In the genomic region with DNA sequence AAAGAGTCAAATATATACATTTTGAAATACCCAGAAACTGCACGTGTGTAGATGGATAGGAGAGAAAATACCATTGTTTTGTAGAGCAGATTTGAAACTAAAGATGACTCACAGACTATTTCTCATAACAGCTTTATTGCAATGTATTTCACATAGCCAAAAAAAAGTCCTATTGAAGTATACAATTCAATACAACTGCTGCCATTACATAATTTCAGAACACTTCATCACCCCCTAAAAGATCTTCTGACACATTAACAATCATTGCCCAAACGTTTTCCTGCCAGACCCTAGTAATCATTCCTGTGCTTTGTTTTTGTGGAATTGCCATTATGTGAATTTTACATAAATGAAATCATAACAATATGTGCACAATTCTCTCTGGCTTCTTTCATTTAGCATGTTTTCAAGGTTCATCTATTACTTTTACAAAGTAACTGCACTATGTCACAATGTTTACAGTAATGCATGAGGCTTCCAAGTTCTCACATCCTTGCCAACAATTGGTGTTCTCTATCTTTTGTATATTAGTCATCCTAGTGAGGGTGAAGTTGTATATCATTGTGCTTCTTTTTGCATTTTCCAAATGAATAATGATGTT, we compare ENCODE assay signal across 17 cellular contexts.
DNase-seq lines count a peak whose midpoint lies in the region; ATAC-seq, FAIRE-seq and TF ChIP-seq lines count a peak whose summit lies in the region.
"Had no signal": no experiment of that assay in that cellular context is flagged by ENCODE, and none has a peak within 500 bp of the region (broad histone marks: within the 10 kb centered on the region; RNA-seq: fewer than 3 reads in every experiment).

No MANE protein-coding gene starts in this region.

- no peaks in the 10 kb centered on the region for H3K27me3 ChIP-seq in pancreas
- no peaks in the 10 kb centered on the region for H3K27me3 ChIP-seq in gastrocnemius medialis

- WGBS in pancreas, 2 donors = 10 to 11% methylated on average over 2 of the region's 2 CpGs

- TF ChIP-seq CTCF in pancreas (IDR thresholded peaks at IDR 0.05) = no peak
- no peak for TF ChIP-seq CTCF in gastrocnemius medialis (IDR thresholded peaks at IDR 0.05 in 4 of 5, conservative IDR thresholded peaks at IDR 0.05 in 1 of 5)

- H3K36me3 ChIP-seq in pancreas (no peaks in the 10 kb centered on the region), gastrocnemius medialis (no peaks in the 10 kb centered on the region)
- H3K36me3 ChIP-seq: prostate gland had no signal

- no peak for TF ChIP-seq POLR2A in gastrocnemius medialis (IDR thresholded peaks at IDR 0.05)

- peak; percentile 90 for FAIRE-seq in pancreas (lab: Jason Lieb, UNC)
- FAIRE-seq: RCC 7860 had no signal

- DNase-seq in EL (peak; percentile 66), NCI-H226 (peak; percentile 88), dedifferentiated amniotic fluid mesenchymal stem cell (ENCODE audit: extremely low spot score) (peak; percentile 72), pancreas (no peak), gastrocnemius medialis (no peak), NCI-H146 treated with DMSO at 0.1 percent for 48 hours (lab: John Stamatoyannopoulos, UW; ENCODE audit: unreplicated experiment) (no peak)
- DNase-seq: activated CD4-positive, alpha-beta T cell treated with anti-CD3 and anti-CD28 coated beads for 4 hours; activated T-cell treated with anti-CD3 and anti-CD28 coated beads for 4 hours; dermis blood vessel endothelial cell; kidney glomerular epithelial cell; NCI-H1092; NCI-H510A had no signal

- H3K27ac ChIP-seq in pancreas = no peak overlapping the region
- no peak overlapping the region for H3K27ac ChIP-seq in gastrocnemius medialis
- H3K27ac ChIP-seq: prostate gland had no signal

- in situ Hi-C loops in gastrocnemius medialis (cut with MboI; ENCODE audit: low sequenced_read_pairs in 4 of 4) = no loop called here

- ATAC-seq in pancreas (no peak), gastrocnemius medialis (no peak), GM19455 (IDR thresholded peaks at IDR 0.05; ENCODE audit: unreplicated experiment) (no peak), HG02981 (IDR thresholded peaks at IDR 0.05; ENCODE audit: unreplicated experiment) (no peak)
- ATAC-seq: HCT116 had no signal

- intact Hi-C loops in pancreas (cut with DNase I) = no loop called here
- intact Hi-C loops in gastrocnemius medialis (cut with DNase I; ENCODE audit: low total_unique reads) = no loop called here

- no peak overlapping the region for H3K4me3 ChIP-seq in pancreas
- no peak overlapping the region for H3K4me3 ChIP-seq in gastrocnemius medialis
- H3K4me3 ChIP-seq: prostate gland had no signal

- H3K4me1 ChIP-seq in pancreas (no peaks in the 10 kb centered on the region), gastrocnemius medialis (no peaks in the 10 kb centered on the region)
- H3K4me1 ChIP-seq: prostate gland had no signal

- H3K9me3 ChIP-seq in pancreas (no peaks in the 10 kb centered on the region), gastrocnemius medialis (no peaks in the 10 kb centered on the region)
- H3K9me3 ChIP-seq: prostate gland had no signal

Comparison
In these comparisons a context has a peak if more than half of its experiments do, and no peak if none do; other contexts are left out.
1. DNase-seq: peak in EL (single experiment), NCI-H226 (single experiment) and dedifferentiated amniotic fluid mesenchymal stem cell (single experiment); none in pancreas (0 of 6), gastrocnemius medialis (0 of 2) and NCI-H146 treated with DMSO at 0.1 percent for 48 hours (single experiment).